25 cellular contexts compared by ENCODE assay signal in the genomic region with DNA sequence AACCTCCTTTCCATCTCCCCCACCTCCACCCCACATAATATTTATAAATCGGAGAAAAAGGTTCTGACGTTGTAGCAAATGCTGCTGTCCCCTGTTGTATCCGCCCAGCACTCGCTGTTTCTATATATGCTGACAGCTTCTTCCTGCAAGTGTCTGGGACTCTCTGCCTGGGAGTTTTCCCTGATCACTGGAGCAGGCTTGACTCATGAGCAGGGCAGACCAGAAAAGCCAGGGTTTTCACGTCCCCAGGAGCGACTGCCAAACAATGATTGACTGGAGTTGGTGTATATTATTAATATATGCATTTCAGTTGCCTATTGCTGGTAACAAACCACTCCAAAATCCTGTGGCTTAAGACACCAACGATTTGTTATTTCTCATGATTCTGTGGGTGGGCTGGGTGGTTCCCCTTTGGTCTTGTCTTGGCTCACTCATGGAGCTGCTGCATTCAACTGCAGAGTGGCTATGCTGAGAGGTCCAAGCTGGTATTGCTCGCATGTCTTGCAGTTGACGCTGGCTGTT.
"Had no signal": no experiment of that assay in that cellular context is flagged by ENCODE, and none has a peak within 500 bp of the region (broad histone marks: within the 10 kb centered on the region; RNA-seq: fewer than 3 reads in every experiment).

No MANE protein-coding gene starts in this region.

- H3K4me1 ChIP-seq: esophagus muscularis mucosa, thyroid gland had no signal

- H3K4me2 ChIP-seq: hepatocyte had no signal

- H3K27me3 ChIP-seq: esophagus muscularis mucosa, gastrocnemius medialis, hepatocyte, ovary, thyroid gland had no signal

- H3K9me3 Mint-ChIP-seq: activated naive CD4-positive, alpha-beta T cell treated with anti-CD3 and anti-CD28 coated beads, Interleukin-2, amount 50 U/mL, for 24 hours; activated T-helper 2 cell treated with anti-CD3 and anti-CD28 coated beads, Interferon-gamma antibody, Interleukin-2, Interleukin-4, amounts not matched to agents 10 μg/mL and 5 μg/mL and 100 μg/mL, durations not matched to agents 14 hours and 24 hours and 36 hours; stimulated activated memory B cell treated with anti-CD40 and anti-IgM and Interleukin-4, amounts not matched to agents 10 μg/mL and 1 μg/mL and 100 μg/mL, for 72 hours; stimulated activated naive CD8-positive, alpha-beta T cell treated with anti-CD3 and anti-CD28 coated beads, Interleukin-15, amount 100 ng/mL, for 72 hours had no signal

- H3K4me1 Mint-ChIP-seq: activated CD4-positive, alpha-beta T cell treated with anti-CD3 and anti-CD28 coated beads for 36 hours; activated CD8-positive, alpha-beta memory T cell treated with anti-CD3 and anti-CD28 coated beads, Interleukin-2, amount 10 ng/mL, durations not matched to agents 7 days and 5 days; activated naive CD4-positive, alpha-beta T cell treated with anti-CD3 and anti-CD28 coated beads, Interleukin-2, amount 50 U/mL, for 24 hours had no signal

- H3K27ac Mint-ChIP-seq: activated CD4-positive, alpha-beta T cell treated with anti-CD3 and anti-CD28 coated beads for 36 hours; activated CD8-positive, alpha-beta memory T cell treated with anti-CD3 and anti-CD28 coated beads, Interleukin-2, amount 10 ng/mL, durations not matched to agents 7 days and 5 days; activated CD8-positive, alpha-beta T cell treated with anti-CD3 and anti-CD28 coated beads, Interleukin-2, amount 10 ng/mL, durations not matched to agents 7 days and 5 days; activated naive CD4-positive, alpha-beta T cell treated with anti-CD3 and anti-CD28 coated beads, Interleukin-2, amount 50 U/mL, for 24 hours; activated T-helper 2 cell treated with anti-CD3 and anti-CD28 coated beads, Interferon-gamma antibody, Interleukin-2, Interleukin-4, amounts not matched to agents 10 μg/mL and 5 μg/mL and 100 μg/mL, durations not matched to agents 14 hours and 24 hours and 36 hours; nephron; progenitor cell of endocrine pancreas; stimulated activated memory B cell treated with anti-CD40 and anti-IgM and Interleukin-4, amounts not matched to agents 10 μg/mL and 1 μg/mL and 100 μg/mL, for 72 hours had no signal

- H3K36me3 Mint-ChIP-seq: activated CD8-positive, alpha-beta memory T cell treated with anti-CD3 and anti-CD28 coated beads, Interleukin-2, amount 10 ng/mL, durations not matched to agents 7 days and 5 days; activated naive CD4-positive, alpha-beta T cell treated with anti-CD3 and anti-CD28 coated beads, Interleukin-2, amount 50 U/mL, for 24 hours; stimulated activated memory B cell treated with anti-CD40 and anti-IgM and Interleukin-4, amounts not matched to agents 10 μg/mL and 1 μg/mL and 100 μg/mL, for 72 hours had no signal

- H3K9me3 ChIP-seq: esophagus muscularis mucosa, gastrocnemius medialis, ovary, thyroid gland had no signal

- ATAC-seq: activated CD4-positive, alpha-beta T cell treated with anti-CD3 and anti-CD28 coated beads for 36 hours; activated CD8-positive, alpha-beta memory T cell treated with anti-CD3 and anti-CD28 coated beads, Interleukin-2, amount 10 ng/mL, durations not matched to agents 7 days and 5 days; activated CD8-positive, alpha-beta T cell treated with anti-CD3 and anti-CD28 coated beads, Interleukin-2, amount 10 ng/mL, durations not matched to agents 7 days and 5 days; gastrocnemius medialis; left cardiac atrium; left ventricle myocardium superior; sciatic nerve; stimulated activated memory B cell treated with anti-CD40 and anti-IgM and Interleukin-4, amounts not matched to agents 10 μg/mL and 1 μg/mL and 100 μg/mL, for 72 hours; stimulated activated naive CD8-positive, alpha-beta T cell treated with anti-CD3 and anti-CD28 coated beads, Interleukin-15, amount 100 ng/mL, for 72 hours had no signal

- H2AFZ ChIP-seq: hepatocyte had no signal

- H3K36me3 ChIP-seq: esophagus muscularis mucosa, gastrocnemius medialis, ovary, thyroid gland had no signal

- H3K27me3 Mint-ChIP-seq: activated CD4-positive, alpha-beta T cell treated with anti-CD3 and anti-CD28 coated beads for 36 hours; activated naive CD4-positive, alpha-beta T cell treated with anti-CD3 and anti-CD28 coated beads, Interleukin-2, amount 50 U/mL, for 24 hours; progenitor cell of endocrine pancreas; stimulated activated memory B cell treated with anti-CD40 and anti-IgM and Interleukin-4, amounts not matched to agents 10 μg/mL and 1 μg/mL and 100 μg/mL, for 72 hours had no signal

- H3K79me2 ChIP-seq: hepatocyte had no signal

- H3K4me3 ChIP-seq: esophagus muscularis mucosa, gastrocnemius medialis, hepatocyte, ovary, skin epidermis, thyroid gland had no signal

- H3K4me3 Mint-ChIP-seq: activated CD4-positive, alpha-beta T cell treated with anti-CD3 and anti-CD28 coated beads for 36 hours; activated CD8-positive, alpha-beta memory T cell treated with anti-CD3 and anti-CD28 coated beads, Interleukin-2, amount 10 ng/mL, durations not matched to agents 7 days and 5 days; activated CD8-positive, alpha-beta T cell treated with anti-CD3 and anti-CD28 coated beads, Interleukin-2, amount 10 ng/mL, durations not matched to agents 7 days and 5 days; activated naive CD4-positive, alpha-beta T cell treated with anti-CD3 and anti-CD28 coated beads, Interleukin-2, amount 50 U/mL, for 24 hours; nephron; stimulated activated memory B cell treated with anti-CD40 and anti-IgM and Interleukin-4, amounts not matched to agents 10 μg/mL and 1 μg/mL and 100 μg/mL, for 72 hours; stimulated activated naive CD8-positive, alpha-beta T cell treated with anti-CD3 and anti-CD28 coated beads, Interleukin-15, amount 100 ng/mL, for 72 hours had no signal

- DNase-seq: activated CD4-positive, alpha-beta T cell treated with anti-CD3 and anti-CD28 coated beads for 36 hours; activated CD4-positive, CD25-positive, alpha-beta regulatory T cell; activated CD8-positive, alpha-beta memory T cell treated with anti-CD3 and anti-CD28 coated beads, Interleukin-2, amount 10 ng/mL, durations not matched to agents 7 days and 5 days; activated CD8-positive, alpha-beta T cell treated with anti-CD3 and anti-CD28 coated beads, Interleukin-2, amount 10 ng/mL, durations not matched to agents 7 days and 5 days; activated T-cell treated with anti-CD3 and anti-CD28 coated beads, Interleukin-2, amount 50 U/mL, for 48 hours; anterior cingulate cortex; caudate nucleus; gastrocnemius medialis; left cardiac atrium; left ventricle myocardium superior; mammary epithelial cell; ovary; stimulated activated CD4-positive, alpha-beta T cell treated with anti-CD3 and anti-CD28 coated beads, Interleukin-4, amount 100 ng/mL, for 4 hours; stimulated activated CD8-positive, alpha-beta memory T cell treated with anti-CD3 and anti-CD28 coated beads, Interleukin-4, amount 100 ng/mL, for 48 hours; stimulated activated naive CD8-positive, alpha-beta T cell treated with anti-CD3 and anti-CD28 coated beads, Interleukin-15, amount 100 ng/mL, for 72 hours; thyroid gland had no signal

- H3K27ac ChIP-seq: esophagus muscularis mucosa, gastrocnemius medialis, hepatocyte, ovary, skin epidermis, thyroid gland had no signal
